In genomic region chr6:144474290-144474689, GRCh38 we compare ENCODE assay signal across 19 cellular contexts.
"Had no signal": no experiment of that assay in that cellular context is flagged by ENCODE, and none has a peak within 500 bp of the region (broad histone marks: within the 10 kb centered on the region; RNA-seq: fewer than 3 reads in every experiment).

No MANE protein-coding gene starts in this region.

- H3K36me3 ChIP-seq: colonic mucosa had no signal

- DNase-seq: colonic mucosa; dermis blood vessel endothelial cell; endodermal cell; erythroblast; foreskin keratinocyte; kidney; left cardiac atrium; left ventricle myocardium superior; mesendoderm; naive thymus-derived CD4-positive, alpha-beta T cell; small intestine; stimulated activated CD4-positive, alpha-beta T cell treated with anti-CD3 and anti-CD28 coated beads, Interleukin-12 subunit alpha, Interleukin-12 subunit beta, amount 100 ng/mL, for 4 hours; stimulated activated naive CD8-positive, alpha-beta T cell treated with anti-CD3 and anti-CD28 coated beads, Interleukin-15, Interleukin-2, amounts not matched to agents 100 U/mL and 50 U/mL, for 24 hours; thyroid gland; upper lobe of left lung had no signal

- H3K27me3 ChIP-seq: colonic mucosa, foreskin keratinocyte, right atrium auricular region, suprapubic skin, thyroid gland, upper lobe of left lung, vagina had no signal

- H3K27ac ChIP-seq: colonic mucosa, foreskin keratinocyte, right atrium auricular region, suprapubic skin, upper lobe of left lung, vagina had no signal

- H3K4me3 ChIP-seq: colonic mucosa, right atrium auricular region, suprapubic skin, thyroid gland, upper lobe of left lung, vagina had no signal

- ATAC-seq: foreskin keratinocyte; left cardiac atrium; left ventricle myocardium superior; naive thymus-derived CD4-positive, alpha-beta T cell; stimulated activated naive CD8-positive, alpha-beta T cell treated with anti-CD3 and anti-CD28 coated beads, Interleukin-15, Interleukin-2, amounts not matched to agents 100 U/mL and 50 U/mL, for 24 hours had no signal

- H3K4me3 Mint-ChIP-seq: endodermal cell; naive thymus-derived CD4-positive, alpha-beta T cell; neural crest cell had no signal

- H3K9me3 Mint-ChIP-seq: naive thymus-derived CD4-positive, alpha-beta T cell; neural crest cell had no signal

- H3K4me1 ChIP-seq: colonic mucosa, foreskin keratinocyte, vagina had no signal

- H3K27ac Mint-ChIP-seq: endodermal cell had no signal

- H3K9me3 ChIP-seq: colonic mucosa, right atrium auricular region, suprapubic skin, thyroid gland, upper lobe of left lung, vagina had no signal

- H3K27me3 Mint-ChIP-seq: naive thymus-derived CD4-positive, alpha-beta T cell had no signal

- H3K4me1 Mint-ChIP-seq: endodermal cell, neural crest cell had no signal
